ENCODE assay signal across 20 cellular contexts in the genomic region with DNA sequence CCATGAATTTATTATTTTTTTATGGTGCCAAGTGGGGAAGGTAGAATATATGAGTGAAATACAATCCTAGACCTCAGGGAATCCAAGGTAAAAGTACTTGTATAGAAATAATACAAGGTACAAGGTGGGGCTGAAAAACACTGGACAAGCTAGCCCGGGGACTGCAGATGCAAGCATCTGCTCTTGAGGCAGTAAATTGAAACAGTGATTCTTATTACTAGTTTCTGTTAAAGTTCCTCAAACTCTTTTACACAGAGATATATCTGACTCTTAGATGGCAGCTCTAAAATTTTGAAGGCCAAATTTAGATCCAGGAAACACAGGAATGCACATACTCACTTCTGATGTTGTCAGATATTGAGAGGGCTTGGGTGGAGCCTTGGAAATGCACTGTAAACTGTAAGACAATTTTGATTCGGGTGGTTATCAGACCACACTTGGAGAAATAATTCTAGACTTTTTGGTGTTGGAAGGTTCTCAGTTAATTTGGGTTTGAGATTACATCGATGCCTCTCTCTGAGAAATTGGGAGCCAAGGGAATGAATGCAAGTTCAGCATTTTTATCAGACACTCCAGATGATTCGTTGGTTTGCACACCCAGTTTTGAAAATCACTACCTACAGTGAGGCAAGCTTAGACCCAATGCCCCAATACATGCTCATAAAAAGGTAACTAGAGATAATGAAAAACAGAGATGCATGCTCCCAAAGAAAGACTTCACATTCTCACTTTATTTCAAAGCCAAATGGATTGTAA. TPM values are rescaled to one million over a fixed set of nuclear protein-coding genes. Genes with fewer than 3 reads are reported as not detected.
A peak's percentile ranks its signal among the peaks of the same experiment; 100 is the strongest.
DNase-seq lines count a peak whose midpoint lies in the region; ATAC-seq and TF ChIP-seq lines count a peak whose summit lies in the region.
"Had no signal": no experiment of that assay in that cellular context is flagged by ENCODE, and none has a peak within 500 bp of the region (broad histone marks: within the 10 kb centered on the region; RNA-seq: fewer than 3 reads in every experiment).

No MANE protein-coding gene starts in this region.

- H3K4me1 ChIP-seq in OCI-LY1 (ENCODE audit: insufficient read depth, low read length, severe bottlenecking) = peaks cover 79% of the 10 kb centered on the region
- H3K4me1 ChIP-seq: SJCRH30 had no signal

- no peak overlapping the region for H2AFZ ChIP-seq in OCI-LY1 (ENCODE audit: low read length)

- H4K20me1 ChIP-seq in OCI-LY1 (ENCODE audit: insufficient read depth, low read length) = no peaks in the 10 kb centered on the region

- no peaks in the 10 kb centered on the region for H3F3A ChIP-seq in OCI-LY1 (ENCODE audit: insufficient read depth, low read length)

- H3K36me3 Mint-ChIP-seq in activated CD4-positive, alpha-beta T cell treated with anti-CD3 and anti-CD28 coated beads, Interleukin-2, amount 10 ng/mL, durations not matched to agents 24 days and 14 days (ENCODE audit: low read depth) = no peaks in the 10 kb centered on the region
- H3K36me3 Mint-ChIP-seq in IgD-negative memory B cell (no peaks in the 10 kb centered on the region), neural crest cell (ENCODE audit: low read depth) (no peaks in the 10 kb centered on the region)
- no peaks in the 10 kb centered on the region for H3K36me3 Mint-ChIP-seq in effector memory CD8-positive, alpha-beta T cell (ENCODE audit: insufficient read depth)

- no peak for TF ChIP-seq CTCF in OCI-LY1 (IDR thresholded peaks at IDR 0.05; ENCODE audit: low read length)
- no peak for TF ChIP-seq CTCF in neural crest cell (conservative IDR thresholded peaks at IDR 0.05)

- peaks cover 8% of the 10 kb centered on the region for H3K9me3 Mint-ChIP-seq in activated CD4-positive, alpha-beta T cell treated with anti-CD3 and anti-CD28 coated beads, Interleukin-2, amount 10 ng/mL, durations not matched to agents 24 days and 14 days
- H3K9me3 Mint-ChIP-seq in IgD-negative memory B cell (no peaks in the 10 kb centered on the region), neural crest cell (no peaks in the 10 kb centered on the region)
- no peaks in the 10 kb centered on the region for H3K9me3 Mint-ChIP-seq in effector memory CD8-positive, alpha-beta T cell

- H3K27ac ChIP-seq in OCI-LY1 (ENCODE audit: low read depth, low read length, poor library complexity, severe bottlenecking) = peak overlapping the region; percentile 7
- H3K27ac ChIP-seq: SJCRH30 had no signal

- no peaks in the 10 kb centered on the region for H3K36me3 ChIP-seq in OCI-LY1 (ENCODE audit: insufficient read depth, low read length)
- H3K36me3 ChIP-seq: SJCRH30 had no signal

- DNase-seq in activated CD4-positive, alpha-beta T cell treated with anti-CD3 and anti-CD28 coated beads, Interleukin-2, amount 10 ng/mL, durations not matched to agents 24 days and 14 days = peak; percentile 24
- no peak for DNase-seq in activated CD4-positive, alpha-beta T cell treated with anti-CD3 and anti-CD28 coated beads for 4 hours
- DNase-seq in neural crest cell (ENCODE audit: low read depth, low spot score) (no peak), superior temporal gyrus (ENCODE audit: extremely low spot score) (no peak)
- no peak for DNase-seq in effector memory CD8-positive, alpha-beta T cell
- DNase-seq: 8988T, DMS153, EL, KG1, NCI-H1417, NCI-H1930, NCI-H2171, NCI-H446 treated with DMSO at 0.1 percent for 48 hours, NCI-H748 treated with DMSO at 0.1 percent for 48 hours, OCI-M1, RPMI8226, SJCRH30 had no signal

- no peaks in the 10 kb centered on the region for H3K27me3 ChIP-seq in OCI-LY1 (ENCODE audit: insufficient read depth, low read length)
- H3K27me3 ChIP-seq: SJCRH30 had no signal

- ATAC-seq in effector memory CD8-positive, alpha-beta T cell (replicated peaks) = no peak
- ATAC-seq in GM21367 (IDR thresholded peaks at IDR 0.05; ENCODE audit: unreplicated experiment) = no peak

- H3K4me3 ChIP-seq in OCI-LY1 (ENCODE audit: low read depth, low read length, poor library complexity, severe bottlenecking) = no peak overlapping the region
- H3K4me3 ChIP-seq: SJCRH30 had no signal

- no peaks in the 10 kb centered on the region for H3K9me3 ChIP-seq in OCI-LY1 (ENCODE audit: low read length)
- H3K9me3 ChIP-seq: SJCRH30 had no signal

- no peak overlapping the region for H3K9ac ChIP-seq in OCI-LY1 (ENCODE audit: low read length)

- H3K4me3 Mint-ChIP-seq in activated CD4-positive, alpha-beta T cell treated with anti-CD3 and anti-CD28 coated beads, Interleukin-2, amount 10 ng/mL, durations not matched to agents 24 days and 14 days = no peak overlapping the region
- H3K4me3 Mint-ChIP-seq in IgD-negative memory B cell = peak overlapping the region in 1 of 4 donors; percentile 23
- H3K4me3 Mint-ChIP-seq in neural crest cell = no peak overlapping the region
- H3K4me3 Mint-ChIP-seq in effector memory CD8-positive, alpha-beta T cell = no peak overlapping the region

- intact Hi-C loops in activated CD4-positive, alpha-beta T cell treated with anti-CD3 and anti-CD28 coated beads, Interleukin-2, amount 10 ng/mL, durations not matched to agents 24 days and 14 days (cut with micrococcal nuclease) = no loop called here

- H3K4me1 Mint-ChIP-seq in activated CD4-positive, alpha-beta T cell treated with anti-CD3 and anti-CD28 coated beads, Interleukin-2, amount 10 ng/mL, durations not matched to agents 24 days and 14 days = no peaks in the 10 kb centered on the region
- H3K4me1 Mint-ChIP-seq in IgD-negative memory B cell = peaks cover 5 to 17% (median 10%) of the 10 kb centered on the region in 3 donors
- no peaks in the 10 kb centered on the region for H3K4me1 Mint-ChIP-seq in neural crest cell
- no peaks in the 10 kb centered on the region for H3K4me1 Mint-ChIP-seq in effector memory CD8-positive, alpha-beta T cell (ENCODE audit: low read depth in 2 of 2)

- H3K4me2 ChIP-seq in OCI-LY1 (ENCODE audit: low read length) = peak overlapping the region; percentile 6; the same call in 1 of the 2 replicates

- H3K27me3 Mint-ChIP-seq in activated CD4-positive, alpha-beta T cell treated with anti-CD3 and anti-CD28 coated beads, Interleukin-2, amount 10 ng/mL, durations not matched to agents 24 days and 14 days = peaks cover 3% of the 10 kb centered on the region
- H3K27me3 Mint-ChIP-seq in IgD-negative memory B cell (no peaks in the 10 kb centered on the region), neural crest cell (ENCODE audit: low read depth) (no peaks in the 10 kb centered on the region)
- H3K27me3 Mint-ChIP-seq in effector memory CD8-positive, alpha-beta T cell = no peaks in the 10 kb centered on the region

- H3K27ac Mint-ChIP-seq in activated CD4-positive, alpha-beta T cell treated with anti-CD3 and anti-CD28 coated beads, Interleukin-2, amount 10 ng/mL, durations not matched to agents 24 days and 14 days = no peak overlapping the region
- peak overlapping the region in 2 of 3 donors; percentile 51 to 80 for H3K27ac Mint-ChIP-seq in IgD-negative memory B cell
- H3K27ac Mint-ChIP-seq in neural crest cell (ENCODE audit: unreplicated experiment) = peak overlapping the region; percentile 19
- H3K27ac Mint-ChIP-seq in effector memory CD8-positive, alpha-beta T cell = no peak overlapping the region

- no peaks in the 10 kb centered on the region for H3K9me2 ChIP-seq in OCI-LY1 (ENCODE audit: low read depth, low read length)

- peaks cover 17% of the 10 kb centered on the region; the same call in 1 of the 2 replicates for H3K79me2 ChIP-seq in OCI-LY1 (ENCODE audit: insufficient read depth, low read length)

RNA-seq across cellular contexts. Expression of gene TP63, which starts 7.3 kb away (rescaled TPM):
- 0.98 and 1.1 TPM in 2 replicates for total RNA-seq in activated CD4-positive, alpha-beta T cell treated with anti-CD3 and anti-CD28 coated beads, Interleukin-2, amount 10 ng/mL, durations not matched to agents 24 days and 14 days
- polyA plus RNA-seq in IgD-negative memory B cell = 1.0 TPM
- 0.21 TPM in 1 of 2 replicates, not detected in the other for total RNA-seq in neural crest cell

Comparison
In these comparisons a context has a peak if more than half of its experiments do, and no peak if none do; other contexts are left out.
1. H3K27ac Mint-ChIP-seq: peak in IgD-negative memory B cell (2 of 3) and neural crest cell (single experiment); none in activated CD4-positive, alpha-beta T cell treated with anti-CD3 and anti-CD28 coated beads, Interleukin-2, amount 10 ng/mL, durations not matched to agents 24 days and 14 days (single experiment) and effector memory CD8-positive, alpha-beta T cell (0 of 2).